ENCODE assay signal across 8 cellular contexts in the genomic region with DNA sequence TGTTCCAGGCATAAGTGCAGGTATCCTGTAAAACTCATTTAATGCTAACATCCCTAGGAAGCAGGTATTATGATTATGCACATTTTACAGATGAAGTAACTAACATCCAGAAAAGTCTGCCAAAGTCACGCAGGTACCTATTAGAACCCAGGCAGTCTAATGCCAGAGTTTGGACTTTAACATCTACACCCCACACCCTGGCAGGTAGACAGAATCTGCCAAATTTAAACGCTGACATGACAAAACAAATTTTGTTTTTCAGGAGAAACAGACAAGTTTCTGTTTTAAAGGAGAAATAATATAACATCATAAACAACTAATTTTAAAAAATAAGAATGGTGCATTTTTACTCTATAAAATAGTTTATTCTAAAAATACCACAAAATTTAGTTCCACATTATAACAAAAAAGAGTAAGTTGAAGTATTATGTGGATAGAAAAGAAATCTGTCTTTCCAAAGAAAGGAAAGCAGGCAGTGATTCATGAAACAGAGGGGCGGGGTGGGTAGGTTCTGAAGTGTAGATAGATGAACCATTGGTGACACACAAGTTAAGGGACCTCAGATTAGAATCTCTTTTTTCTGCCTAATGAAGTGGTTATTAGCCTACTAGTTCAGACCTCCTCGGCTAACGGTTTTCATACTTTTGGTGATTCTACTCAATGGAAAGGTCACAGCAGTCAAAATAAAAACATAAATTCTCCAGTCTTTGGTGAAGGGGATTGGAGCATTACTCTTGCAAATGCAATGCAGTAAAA.
DNase-seq lines count a peak whose midpoint lies in the region; ATAC-seq, FAIRE-seq and TF ChIP-seq lines count a peak whose summit lies in the region.

No MANE protein-coding gene starts in this region.

- no peak overlapping the region for H3K27ac ChIP-seq in SK-N-MC

- H3K36me3 Mint-ChIP-seq in stimulated activated naive CD8-positive, alpha-beta T cell treated with anti-CD3 and anti-CD28 coated beads, Interleukin-15, Interleukin-2, amounts not matched to agents 100 ng/mL and 50 ng/mL, for 24 hours (ENCODE audit: low read depth): peaks cover 37% of the 10 kb centered on the region

- DNase-seq in stimulated activated naive CD8-positive, alpha-beta T cell treated with anti-CD3 and anti-CD28 coated beads, Interleukin-15, Interleukin-2, amounts not matched to agents 100 U/mL and 50 U/mL, for 24 hours: no peak
- DNase-seq in SK-N-MC (ENCODE audit: low read depth, low spot score): no peak
- no peak for DNase-seq in fibroblast of pulmonary artery (ENCODE audit: low read depth)
- DNase-seq in urothelium cell line (ENCODE audit: low spot score): peak; percentile 4
- DNase-seq in anterior cingulate cortex (lab: John Stamatoyannopoulos, UW): no peak
- no peak for DNase-seq in NOMO-1 treated with dmso at 0.1 percent for 144 hours (lab: John Stamatoyannopoulos, UW; ENCODE audit: unreplicated experiment)

- peak overlapping the region; percentile 94 for H3K9ac ChIP-seq in SK-N-MC (ENCODE audit: insufficient read length)

- ATAC-seq in stimulated activated naive CD8-positive, alpha-beta T cell treated with anti-CD3 and anti-CD28 coated beads, Interleukin-15, Interleukin-2, amounts not matched to agents 100 U/mL and 50 U/mL, for 24 hours: no peak
- no peak for ATAC-seq in HG02840 (IDR thresholded peaks at IDR 0.05; ENCODE audit: low FRiP score, unreplicated experiment)

- H3K27me3 Mint-ChIP-seq in stimulated activated naive CD8-positive, alpha-beta T cell treated with anti-CD3 and anti-CD28 coated beads, Interleukin-15, Interleukin-2, amounts not matched to agents 100 ng/mL and 50 ng/mL, for 24 hours: no peaks in the 10 kb centered on the region

- H3K4me3 ChIP-seq in SK-N-MC: peak overlapping the region; percentile 93
- peak overlapping the region; percentile 87 for H3K4me3 ChIP-seq in fibroblast of pulmonary artery (replicated peaks; ENCODE audit: low read depth, low read length)

- H3K36me3 ChIP-seq in SK-N-MC (ENCODE audit: insufficient read depth, low read length): peaks cover 38% of the 10 kb centered on the region

- H3K27ac Mint-ChIP-seq in stimulated activated naive CD8-positive, alpha-beta T cell treated with anti-CD3 and anti-CD28 coated beads, Interleukin-15, Interleukin-2, amounts not matched to agents 100 ng/mL and 50 ng/mL, for 24 hours: no peak overlapping the region

- no peak for FAIRE-seq in urothelium cell line (lab: Jason Lieb, UNC)

- no peaks in the 10 kb centered on the region for H3K9me3 ChIP-seq in SK-N-MC (ENCODE audit: low read depth, low read length)

- TF ChIP-seq CTCF in fibroblast of pulmonary artery (IDR thresholded peaks at IDR 0.05; ENCODE audit: low read length, missing control alignments): no peak

- H3K4me3 Mint-ChIP-seq in stimulated activated naive CD8-positive, alpha-beta T cell treated with anti-CD3 and anti-CD28 coated beads, Interleukin-15, Interleukin-2, amounts not matched to agents 100 ng/mL and 50 ng/mL, for 24 hours: peak overlapping the region; percentile 98

- no peaks in the 10 kb centered on the region for H3K9me3 Mint-ChIP-seq in stimulated activated naive CD8-positive, alpha-beta T cell treated with anti-CD3 and anti-CD28 coated beads, Interleukin-15, Interleukin-2, amounts not matched to agents 100 ng/mL and 50 ng/mL, for 24 hours

- H3K4me1 Mint-ChIP-seq in stimulated activated naive CD8-positive, alpha-beta T cell treated with anti-CD3 and anti-CD28 coated beads, Interleukin-15, Interleukin-2, amounts not matched to agents 100 ng/mL and 50 ng/mL, for 24 hours (ENCODE audit: low read depth): peaks cover 18% of the 10 kb centered on the region
